In the genomic region with DNA sequence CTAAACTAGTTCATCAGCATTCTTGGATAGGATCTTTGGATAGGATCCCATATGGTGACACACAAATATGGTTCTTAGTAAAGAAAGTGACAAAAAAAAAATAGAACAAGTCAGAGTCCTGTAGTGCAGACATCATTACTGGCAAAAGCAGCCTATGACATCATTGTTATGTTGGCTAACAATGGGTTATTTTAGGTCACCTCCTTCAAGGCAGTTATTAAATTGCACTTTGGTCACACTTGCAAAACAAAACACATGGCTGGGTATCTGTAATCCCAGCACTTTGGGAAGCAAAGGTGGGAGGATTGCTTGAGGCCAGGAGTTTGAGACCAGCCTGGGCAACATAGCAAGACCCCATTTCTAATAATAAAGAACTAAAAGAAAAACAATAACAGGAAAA, we compare ENCODE assay signal across 14 cellular contexts.
DNase-seq lines count a peak whose midpoint lies in the region; ATAC-seq, FAIRE-seq and TF ChIP-seq lines count a peak whose summit lies in the region.
"Had no signal": no experiment of that assay in that cellular context is flagged by ENCODE, and none has a peak within 500 bp of the region (broad histone marks: within the 10 kb centered on the region; RNA-seq: fewer than 3 reads in every experiment).

No MANE protein-coding gene starts in this region.

- no peak overlapping the region for H3K4me2 ChIP-seq in HepG2 (ENCODE audit: low read depth, low read length)

- peak; percentile 89 for ATAC-seq in Right ventricle myocardium superior (ENCODE audit: poor library complexity)
- ATAC-seq in HepG2 = no peak
- no peak for ATAC-seq in HG03039 (IDR thresholded peaks at IDR 0.05; ENCODE audit: unreplicated experiment)
- ATAC-seq in HG03097 (IDR thresholded peaks at IDR 0.05; ENCODE audit: low FRiP score, unreplicated experiment) = no peak
- ATAC-seq: activated CD8-positive, alpha-beta T cell treated with anti-CD3 and anti-CD28 coated beads, Interleukin-2, amount 10 ng/mL, durations not matched to agents 7 days and 5 days; Panc1 had no signal

- no peak overlapping the region for H3K4me3 ChIP-seq in HepG2 (replicated peaks in 1 of 3; ENCODE audit: insufficient read depth in 1 of 3, low read depth in 2 of 3, low read length in 3 of 3)
- H3K4me3 ChIP-seq: sigmoid colon had no signal

- POLR2A ChIA-PET in HepG2 (lab: Yijun Ruan, JAX) = no interaction called here

- H3K4me1 ChIP-seq in HepG2 (ENCODE audit: insufficient read depth, low read length) = no peaks in the 10 kb centered on the region

- no peak for TF ChIP-seq RAD21 in HepG2 (CRISPR knock-in tag; IDR thresholded peaks at IDR 0.05)

- CTCF ChIA-PET in HepG2 (lab: Yijun Ruan, JAX; ENCODE audit: low intra/inter-chr PET ratio, low total read pairs) = no interaction called here

- in situ Hi-C loops in HepG2 (cut with HindIII; ENCODE audit: extremely low pct_ligation_motif_present, low pct_unique_long_range_greater_than_20kb) = no loop called here

- no peaks in the 10 kb centered on the region for H3K27me3 ChIP-seq in HepG2 (ENCODE audit: control insufficient read depth in 1 of 2, insufficient read depth in 2 of 2, low read length in 2 of 2)
- H3K27me3 ChIP-seq: sigmoid colon had no signal

- TF ChIP-seq POLR2A in HepG2 (IDR thresholded peaks at IDR 0.05; ENCODE audit: insufficient read depth in 1 of 2, low read depth in 2 of 2, low read length in 2 of 2) = no peak

- no peak for TF ChIP-seq CTCF in HepG2 (CRISPR knock-in tag; IDR thresholded peaks at IDR 0.05)

- H3K9ac ChIP-seq in HepG2 (ENCODE audit: insufficient read depth, low read depth, low read length) = no peak overlapping the region

- H3K79me2 ChIP-seq in HepG2 (ENCODE audit: insufficient read depth, low read length) = no peaks in the 10 kb centered on the region

- intact Hi-C loops in Right ventricle myocardium superior (cut with DNase I) (no loop called here), cardiac septum (cut with DNase I) (loop anchor here (5.0 kb wide), 1 partner anchor 230 kb away; no protein-coding TSS in a partner anchor), HepG2 (cut with micrococcal nuclease; ENCODE audit: unreplicated experiment) (no loop called here)

- DNase-seq in Right ventricle myocardium superior (no peak), cardiac septum (ENCODE audit: low spot score) (no peak), cerebellum (ENCODE audit: low spot score) (peak; percentile 1), HepG2 (ENCODE audit: low spot score) (no peak), RCC 7860 (ENCODE audit: low spot score) (no peak), hypothalamus (lab: John Stamatoyannopoulos, UW) (no peak)
- DNase-seq: activated CD8-positive, alpha-beta T cell treated with anti-CD3 and anti-CD28 coated beads, Interleukin-2, amount 10 ng/mL, durations not matched to agents 7 days and 5 days; activated naive CD4-positive, alpha-beta T cell treated with anti-CD3 and anti-CD28 coated beads, Interleukin-2, amount 10 ng/mL, durations not matched to agents 7 days and 5 days; NCI-H1930; sigmoid colon; T-helper 2 cell had no signal

- no peaks in the 10 kb centered on the region for H3K36me3 ChIP-seq in HepG2 (replicated peaks in 1 of 2; ENCODE audit: control insufficient read depth in 1 of 2, insufficient read depth in 2 of 2, low read length in 2 of 2)
- H3K36me3 ChIP-seq: sigmoid colon had no signal

- no peaks in the 10 kb centered on the region for H4K20me1 ChIP-seq in HepG2 (ENCODE audit: insufficient read depth, low read length)

- FAIRE-seq in HepG2 (lab: Jason Lieb, UNC) (no peak), RCC 7860 (lab: Jason Lieb, UNC) (no peak)

- H2AFZ ChIP-seq in HepG2 (ENCODE audit: low read length) = no peak overlapping the region

- no peaks in the 10 kb centered on the region for H3K9me3 ChIP-seq in HepG2 (ENCODE audit: low read length)
- H3K9me3 ChIP-seq: sigmoid colon had no signal

- no peak overlapping the region for H3K27ac ChIP-seq in HepG2 (ENCODE audit: extremely low read length, insufficient read depth, low read length)

- TF ChIP-seq EP300 in HepG2 (IDR thresholded peaks at IDR 0.05; ENCODE audit: low read depth in 2 of 2, low read length in 2 of 2) (no peak), HepG2 (CRISPR knock-in tag; IDR thresholded peaks at IDR 0.05; ENCODE audit: borderline replicate concordance) (no peak)

- no TSS peak for BruUV-seq in HepG2 (replicated peaks; lab: Mats Ljungman, UMichigan)

TF ChIP-seq in HepG2, 621 proteins besides CTCF, POLR2A, EP300 and RAD21:
- 0 out of 2 replicates have a peak, but pooled peaks have one; percentile 30 for TF ChIP-seq ATF7 (IDR thresholded peaks at IDR 0.05)
- no peak for TF ChIP-seq ATF7 (CRISPR knock-in tag; IDR thresholded peaks at IDR 0.05)
- TF ChIP-seq ARID2 (CRISPR knock-in tag; IDR thresholded peaks at IDR 0.05; ENCODE audit: borderline replicate concordance) = no peak
